ENCODE assay signal across 18 cellular contexts in genomic region chr19:18219911-18220631, GRCh38. TPM values are rescaled to one million over a fixed set of nuclear protein-coding genes. Genes with fewer than 3 reads are reported as not detected.
"Had no signal": no experiment of that assay in that cellular context is flagged by ENCODE, and none has a peak within 500 bp of the region (broad histone marks: within the 10 kb centered on the region; RNA-seq: fewer than 3 reads in every experiment).

No MANE protein-coding gene starts in this region.

- H3K9me3 Mint-ChIP-seq: activated CD8-positive, alpha-beta T cell treated with anti-CD3 and anti-CD28 coated beads for 36 hours; activated naive CD8-positive, alpha-beta T cell treated with anti-CD3 and anti-CD28 coated beads, Interleukin-2, amount 50 U/mL, for 24 hours; dendritic cell treated with granulocyte-macrophage colony-stimulating factor and Interleukin-4, amounts not matched to agents 40 ng/mL and 50 ng/mL, for 4 days; natural killer cell had no signal

- DNase-seq: activated CD4-positive, alpha-beta T cell treated with anti-CD3 and anti-CD28 coated beads for 1 hour; activated CD8-positive, alpha-beta memory T cell treated with anti-CD3 and anti-CD28 coated beads, Interleukin-2, amount 50 U/mL, for 48 hours; activated CD8-positive, alpha-beta T cell treated with anti-CD3 and anti-CD28 coated beads for 36 hours; activated naive CD8-positive, alpha-beta T cell treated with anti-CD3 and anti-CD28 coated beads, Interleukin-2, amount 50 U/mL, for 24 hours; aorta; effector memory CD4-positive, alpha-beta T cell; foreskin melanocyte; mesenchymal stem cell; natural killer cell; stimulated activated CD4-positive, alpha-beta T cell treated with anti-CD3 and anti-CD28 coated beads, Interleukin-4, amount 100 ng/mL, for 24 hours; stimulated activated naive CD8-positive, alpha-beta T cell treated with anti-CD3 and anti-CD28 coated beads, Interleukin-15, Interleukin-2, amounts not matched to agents 100 U/mL and 50 U/mL, for 24 hours; transverse colon had no signal

- H3K36me3 ChIP-seq: breast epithelium, right atrium auricular region, transverse colon had no signal

- H3K27ac Mint-ChIP-seq: activated CD8-positive, alpha-beta T cell treated with anti-CD3 and anti-CD28 coated beads for 36 hours; activated naive CD8-positive, alpha-beta T cell treated with anti-CD3 and anti-CD28 coated beads, Interleukin-2, amount 50 U/mL, for 24 hours; dendritic cell treated with granulocyte-macrophage colony-stimulating factor and Interleukin-4, amounts not matched to agents 40 ng/mL and 50 ng/mL, for 4 days; natural killer cell had no signal

- H3K27ac ChIP-seq: breast epithelium, right atrium auricular region, skin epidermis, transverse colon had no signal

- H3K4me3 Mint-ChIP-seq: activated CD8-positive, alpha-beta T cell treated with anti-CD3 and anti-CD28 coated beads for 36 hours; activated naive CD8-positive, alpha-beta T cell treated with anti-CD3 and anti-CD28 coated beads, Interleukin-2, amount 50 U/mL, for 24 hours; dendritic cell treated with granulocyte-macrophage colony-stimulating factor and Interleukin-4, amounts not matched to agents 40 ng/mL and 50 ng/mL, for 4 days; natural killer cell had no signal

- H3K4me3 ChIP-seq: right atrium auricular region, skin epidermis, transverse colon had no signal

- H3K36me3 Mint-ChIP-seq: natural killer cell had no signal

- ATAC-seq: activated CD8-positive, alpha-beta T cell treated with anti-CD3 and anti-CD28 coated beads for 36 hours; activated naive CD8-positive, alpha-beta T cell treated with anti-CD3 and anti-CD28 coated beads, Interleukin-2, amount 50 U/mL, for 24 hours; left lobe of liver; natural killer cell; stimulated activated naive CD8-positive, alpha-beta T cell treated with anti-CD3 and anti-CD28 coated beads, Interleukin-15, Interleukin-2, amounts not matched to agents 100 U/mL and 50 U/mL, for 24 hours had no signal

- H3K9me3 ChIP-seq: breast epithelium, right atrium auricular region, transverse colon had no signal

RNA-seq across cellular contexts. Expression of gene PDE4C, which starts 6.2 kb away (rescaled TPM):
- total RNA-seq: natural killer cell had no signal
- polyA plus RNA-seq: keratinocyte had no signal

RNA-seq across cellular contexts. Expression of gene IQCN, which starts 54.2 kb away (rescaled TPM):
- polyA plus RNA-seq: keratinocyte had no signal
